ENCODE assay signal across 9 cellular contexts in genomic region chr10:67612577-67613537, GRCh38.
DNase-seq lines count a peak whose midpoint lies in the region; ATAC-seq and TF ChIP-seq lines count a peak whose summit lies in the region.
"Had no signal": no experiment of that assay in that cellular context is flagged by ENCODE, and none has a peak within 500 bp of the region (broad histone marks: within the 10 kb centered on the region; RNA-seq: fewer than 3 reads in every experiment).

No MANE protein-coding gene starts in this region.

- no peaks in the 10 kb centered on the region for H3K27me3 Mint-ChIP-seq in MCF 10A (ENCODE audit: insufficient read depth, unreplicated experiment)

- peaks cover 0 to 3% of the 10 kb centered on the region in 2 donors for H3K9me3 ChIP-seq in breast epithelium
- H3K9me3 ChIP-seq in body of pancreas: no peaks in the 10 kb centered on the region

- peaks cover under 1% of the 10 kb centered on the region for H3K4me1 Mint-ChIP-seq in MCF 10A (ENCODE audit: insufficient read depth, unreplicated experiment)

- H3K36me3 Mint-ChIP-seq in MCF 10A (ENCODE audit: insufficient read depth, unreplicated experiment): no peaks in the 10 kb centered on the region

- H3K27me3 ChIP-seq in breast epithelium: no peaks in the 10 kb centered on the region
- H3K27me3 ChIP-seq in body of pancreas: no peaks in the 10 kb centered on the region

- 65 to 73% methylated on average over 10 of the region's 10 CpGs for WGBS in body of pancreas, 2 donors

- H3K4me3 ChIP-seq in breast epithelium: no peak overlapping the region
- no peak overlapping the region for H3K4me3 ChIP-seq in body of pancreas

- intact Hi-C loops in MCF 10A (cut with micrococcal nuclease) (no loop called here), breast epithelium (cut with DNase I; ENCODE audit: low total_unique reads) (no loop called here), body of pancreas (cut with DNase I) (no loop called here)

- no peak overlapping the region for H3K4me3 Mint-ChIP-seq in MCF 10A (ENCODE audit: unreplicated experiment)

- CTCF ChIA-PET in MCF 10A (lab: Yijun Ruan, JAX): interaction anchor here (0.5 kb wide), 1 partner anchor 740 kb away, joined by 3 read pairs; no protein-coding TSS in a partner anchor

- TF ChIP-seq CTCF in MCF 10A (IDR thresholded peaks at IDR 0.05; ENCODE audit: unreplicated experiment): no peak
- no peak for TF ChIP-seq CTCF in breast epithelium (IDR thresholded peaks at IDR 0.05)
- TF ChIP-seq CTCF in body of pancreas (IDR thresholded peaks at IDR 0.05): no peak

- no peaks in the 10 kb centered on the region for H3K36me3 ChIP-seq in breast epithelium
- no peaks in the 10 kb centered on the region for H3K36me3 ChIP-seq in body of pancreas (replicated peaks in 1 of 2; ENCODE audit: insufficient read depth in 1 of 2, low read depth in 2 of 2)

- no peak for TF ChIP-seq POLR2A in breast epithelium (IDR thresholded peaks at IDR 0.05)
- TF ChIP-seq POLR2A in body of pancreas (IDR thresholded peaks at IDR 0.05): no peak

- H3K27ac ChIP-seq in breast epithelium: no peak overlapping the region
- H3K27ac ChIP-seq in body of pancreas: no peak overlapping the region
- H3K27ac ChIP-seq: C4-2B had no signal

- peak; percentile 90 for ATAC-seq in HG03558 (IDR thresholded peaks at IDR 0.05; ENCODE audit: extremely low read depth, unreplicated experiment)
- ATAC-seq in body of pancreas: no peak
- ATAC-seq in GM18873 (IDR thresholded peaks at IDR 0.05; ENCODE audit: low FRiP score, unreplicated experiment): no peak

- no peaks in the 10 kb centered on the region for H3K9me3 Mint-ChIP-seq in MCF 10A (ENCODE audit: unreplicated experiment)

- H3K4me1 ChIP-seq in breast epithelium (no peaks in the 10 kb centered on the region), body of pancreas (no peaks in the 10 kb centered on the region)

- H3K27ac Mint-ChIP-seq in MCF 10A (ENCODE audit: low read depth, unreplicated experiment): no peak overlapping the region

- BruUV-seq in MCF 10A (replicated peaks; lab: Mats Ljungman, UMichigan): no TSS peak

- DNase-seq in MCF 10A (ENCODE audit: unreplicated experiment) (peak; percentile 53), breast epithelium (ENCODE audit: low spot score in 2 of 2) (no peak), COLO668 (lab: John Stamatoyannopoulos, UW; ENCODE audit: unreplicated experiment) (no peak), body of pancreas (no peak)
- peak; percentile 35 for DNase-seq in activated T-helper 9 cell treated with anti-CD3 and anti-CD28 coated beads, Interleukin-2, amount 50 U/mL, for 16 hours (ENCODE audit: low read depth)
- DNase-seq in stimulated activated CD4-positive, alpha-beta T cell treated with anti-CD3 and anti-CD28 coated beads, Interleukin-2, amount 100 ng/mL, for 4 hours (ENCODE audit: low read depth): peak; percentile 19

- POLR2A ChIA-PET in MCF 10A (lab: Yijun Ruan, JAX): interaction anchor here (0.5 kb wide), 1 partner anchor 601 kb away, joined by 3 read pairs; no protein-coding TSS in a partner anchor

Comparison
In these comparisons a context has a peak if more than half of its experiments do, and no peak if none do; other contexts are left out.
1. DNase-seq: peak in MCF 10A (single experiment), activated T-helper 9 cell treated with anti-CD3 and anti-CD28 coated beads, Interleukin-2, amount 50 U/mL, for 16 hours (single experiment) and stimulated activated CD4-positive, alpha-beta T cell treated with anti-CD3 and anti-CD28 coated beads, Interleukin-2, amount 100 ng/mL, for 4 hours (single experiment); none in breast epithelium (0 of 2), COLO668 (single experiment) and body of pancreas (0 of 4).